Comparison of ENCODE assay signal across 22 cellular contexts in the genomic region with DNA sequence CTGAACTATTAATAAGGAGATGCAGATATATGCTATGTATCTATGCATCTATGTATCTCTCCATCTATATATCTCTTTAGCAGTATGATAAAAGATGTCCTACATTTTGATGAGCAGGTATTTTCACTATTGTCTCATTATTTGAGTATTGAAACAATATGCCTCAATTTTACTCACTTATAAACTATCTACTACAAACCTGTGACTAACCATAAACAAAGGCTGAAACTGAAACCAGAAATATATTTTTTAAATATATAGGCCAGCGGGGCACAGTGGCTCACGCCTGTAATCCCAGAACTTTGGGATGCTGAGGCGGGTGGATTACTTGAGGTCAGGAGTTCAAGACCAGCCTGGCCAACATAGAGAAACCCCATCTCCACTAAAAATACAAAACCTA. TPM values are rescaled to one million over a fixed set of nuclear protein-coding genes. Genes with fewer than 3 reads are reported as not detected.
DNase-seq lines count a peak whose midpoint lies in the region; ATAC-seq and TF ChIP-seq lines count a peak whose summit lies in the region.
"Had no signal": no experiment of that assay in that cellular context is flagged by ENCODE, and none has a peak within 500 bp of the region (broad histone marks: within the 10 kb centered on the region; RNA-seq: fewer than 3 reads in every experiment).

No MANE protein-coding gene starts in this region.

- CTCF ChIA-PET in WTC11 (lab: Charles Lee) = no interaction called here

- H3K4me1 Mint-ChIP-seq in activated CD4-positive, alpha-beta T cell treated with anti-CD3 and anti-CD28 coated beads, Interleukin-2, amount 10 ng/mL, durations not matched to agents 24 days and 14 days = peaks cover 15% of the 10 kb centered on the region
- H3K4me1 Mint-ChIP-seq in HFFc6 (ENCODE audit: low read depth) (peaks cover 68% of the 10 kb centered on the region), WTC11 (peaks cover 10% of the 10 kb centered on the region)
- peaks cover 8% of the 10 kb centered on the region for H3K4me1 Mint-ChIP-seq in activated naive CD8-positive, alpha-beta T cell treated with anti-CD3 and anti-CD28 coated beads for 36 hours

- H3K27ac ChIP-seq in neutrophil = peak overlapping the region; percentile 32
- H3K27ac ChIP-seq: RWPE1 had no signal

- no peak overlapping the region for H3K4me3 Mint-ChIP-seq in activated CD4-positive, alpha-beta T cell treated with anti-CD3 and anti-CD28 coated beads, Interleukin-2, amount 10 ng/mL, durations not matched to agents 24 days and 14 days
- H3K4me3 Mint-ChIP-seq in HFFc6 = no peak overlapping the region
- no peak overlapping the region for H3K4me3 Mint-ChIP-seq in WTC11
- H3K4me3 Mint-ChIP-seq in activated naive CD8-positive, alpha-beta T cell treated with anti-CD3 and anti-CD28 coated beads for 36 hours = no peak overlapping the region
- H3K4me3 Mint-ChIP-seq: CD14-positive monocyte, H9 had no signal

- ATAC-seq in WTC11 (no peak), GM21381 (IDR thresholded peaks at IDR 0.05; ENCODE audit: unreplicated experiment) (no peak), HG03025 (IDR thresholded peaks at IDR 0.05; ENCODE audit: low FRiP score, unreplicated experiment) (no peak)
- ATAC-seq: SK-N-SH treated with all-trans-retinoic acid at 6 μM for 48 hours had no signal

- H3K9me3 ChIP-seq in neutrophil = no peaks in the 10 kb centered on the region

- H3K27me3 Mint-ChIP-seq in activated CD4-positive, alpha-beta T cell treated with anti-CD3 and anti-CD28 coated beads, Interleukin-2, amount 10 ng/mL, durations not matched to agents 24 days and 14 days = no peaks in the 10 kb centered on the region
- peaks cover 1% of the 10 kb centered on the region; the same call in 1 of the 2 replicates for H3K27me3 Mint-ChIP-seq in HFFc6 (ENCODE audit: insufficient read depth)
- H3K27me3 Mint-ChIP-seq in WTC11 (ENCODE audit: low read depth) = no peaks in the 10 kb centered on the region
- H3K27me3 Mint-ChIP-seq in activated naive CD8-positive, alpha-beta T cell treated with anti-CD3 and anti-CD28 coated beads for 36 hours = no peaks in the 10 kb centered on the region

- no peaks in the 10 kb centered on the region for H3K27me3 ChIP-seq in neutrophil

- peaks cover 3% of the 10 kb centered on the region for H3K36me3 ChIP-seq in neutrophil

- TF ChIP-seq CTCF in HFFc6 (IDR thresholded peaks at IDR 0.05) (no peak), WTC11 (IDR thresholded peaks at IDR 0.05) (no peak), neutrophil (IDR thresholded peaks at IDR 0.05) (no peak)

- H3K36me3 Mint-ChIP-seq in activated CD4-positive, alpha-beta T cell treated with anti-CD3 and anti-CD28 coated beads, Interleukin-2, amount 10 ng/mL, durations not matched to agents 24 days and 14 days (ENCODE audit: low read depth) = peaks cover 19% of the 10 kb centered on the region
- H3K36me3 Mint-ChIP-seq in HFFc6 (ENCODE audit: low read depth) = peaks cover 9% of the 10 kb centered on the region
- H3K36me3 Mint-ChIP-seq in WTC11 = peaks cover 8% of the 10 kb centered on the region
- H3K36me3 Mint-ChIP-seq in activated naive CD8-positive, alpha-beta T cell treated with anti-CD3 and anti-CD28 coated beads for 36 hours = peaks cover 11% of the 10 kb centered on the region

- intact Hi-C loops in activated CD4-positive, alpha-beta T cell treated with anti-CD3 and anti-CD28 coated beads, Interleukin-2, amount 10 ng/mL, durations not matched to agents 24 days and 14 days (cut with micrococcal nuclease) = no loop called here

- no peak for DNase-seq in activated CD4-positive, alpha-beta T cell treated with anti-CD3 and anti-CD28 coated beads, Interleukin-2, amount 10 ng/mL, durations not matched to agents 24 days and 14 days
- no peak for DNase-seq in activated CD4-positive, alpha-beta T cell treated with anti-CD3 and anti-CD28 coated beads, Interleukin-2, amount 50 U/mL, for 4 hours
- DNase-seq in HFFc6 = no peak
- no peak for DNase-seq in WTC11 (ENCODE audit: low spot score)
- DNase-seq in activated naive CD8-positive, alpha-beta T cell treated with anti-CD3 and anti-CD28 coated beads for 36 hours = no peak
- DNase-seq: DMS53, GF-D8, H9, Kasumi-1, MM.1S, NCI-H1048, NCI-H1417 treated with DMSO at 0.1 percent for 48 hours, NCI-H187 treated with DMSO at 0.1 percent for 48 hours, NCI-H2107, NCI-H510A, SIG-M5 had no signal

- H3K4me3 ChIP-seq in neutrophil (ENCODE audit: low read depth in 1 of 2, low read length in 1 of 2) = no peak overlapping the region

- POLR2A ChIA-PET in WTC11 (lab: Charles Lee) = no interaction called here

- H3K27ac Mint-ChIP-seq in activated CD4-positive, alpha-beta T cell treated with anti-CD3 and anti-CD28 coated beads, Interleukin-2, amount 10 ng/mL, durations not matched to agents 24 days and 14 days = peak overlapping the region; percentile 24
- 0 out of 2 replicates have a peak overlapping the region, but pooled peaks have one; percentile 24 for H3K27ac Mint-ChIP-seq in HFFc6
- H3K27ac Mint-ChIP-seq in WTC11 = peak overlapping the region; percentile 54; the same call in 1 of the 2 replicates
- H3K27ac Mint-ChIP-seq in activated naive CD8-positive, alpha-beta T cell treated with anti-CD3 and anti-CD28 coated beads for 36 hours = no peak overlapping the region
- H3K27ac Mint-ChIP-seq: H9 had no signal

- H3K4me1 ChIP-seq in neutrophil (ENCODE audit: control insufficient read depth in 1 of 2, insufficient read depth in 1 of 2, low read depth in 1 of 2, low read length in 1 of 2) = peaks cover 22 to 43% of the 10 kb centered on the region in 2 experiments

- no peaks in the 10 kb centered on the region for H3K9me3 Mint-ChIP-seq in activated CD4-positive, alpha-beta T cell treated with anti-CD3 and anti-CD28 coated beads, Interleukin-2, amount 10 ng/mL, durations not matched to agents 24 days and 14 days
- H3K9me3 Mint-ChIP-seq in HFFc6 (no peaks in the 10 kb centered on the region), WTC11 (no peaks in the 10 kb centered on the region)
- H3K9me3 Mint-ChIP-seq in activated naive CD8-positive, alpha-beta T cell treated with anti-CD3 and anti-CD28 coated beads for 36 hours = no peaks in the 10 kb centered on the region
- H3K9me3 Mint-ChIP-seq: CD14-positive monocyte, H9 had no signal

TF ChIP-seq in WTC11, 78 proteins besides CTCF, POLR2A, EP300 and RAD21 (continues in another document):
- TF ChIP-seq CDX4 (CRISPR knock-in tag; IDR thresholded peaks at IDR 0.05; ENCODE audit: borderline replicate concordance) (no peak), ZNF396 (CRISPR knock-in tag; IDR thresholded peaks at IDR 0.05; ENCODE audit: borderline replicate concordance) (no peak), MYBL2 (CRISPR knock-in tag; IDR thresholded peaks at IDR 0.05) (no peak), ZNF416 (CRISPR knock-in tag; IDR thresholded peaks at IDR 0.05) (no peak), ZNF138 (CRISPR knock-in tag; conservative IDR thresholded peaks at IDR 0.05) (no peak), E2F5 (CRISPR knock-in tag; IDR thresholded peaks at IDR 0.05) (no peak), NR1H2 (CRISPR knock-in tag; IDR thresholded peaks at IDR 0.05) (no peak), SOX15 (CRISPR knock-in tag; IDR thresholded peaks at IDR 0.05) (no peak)
- TF ChIP-seq, protein P1, sequence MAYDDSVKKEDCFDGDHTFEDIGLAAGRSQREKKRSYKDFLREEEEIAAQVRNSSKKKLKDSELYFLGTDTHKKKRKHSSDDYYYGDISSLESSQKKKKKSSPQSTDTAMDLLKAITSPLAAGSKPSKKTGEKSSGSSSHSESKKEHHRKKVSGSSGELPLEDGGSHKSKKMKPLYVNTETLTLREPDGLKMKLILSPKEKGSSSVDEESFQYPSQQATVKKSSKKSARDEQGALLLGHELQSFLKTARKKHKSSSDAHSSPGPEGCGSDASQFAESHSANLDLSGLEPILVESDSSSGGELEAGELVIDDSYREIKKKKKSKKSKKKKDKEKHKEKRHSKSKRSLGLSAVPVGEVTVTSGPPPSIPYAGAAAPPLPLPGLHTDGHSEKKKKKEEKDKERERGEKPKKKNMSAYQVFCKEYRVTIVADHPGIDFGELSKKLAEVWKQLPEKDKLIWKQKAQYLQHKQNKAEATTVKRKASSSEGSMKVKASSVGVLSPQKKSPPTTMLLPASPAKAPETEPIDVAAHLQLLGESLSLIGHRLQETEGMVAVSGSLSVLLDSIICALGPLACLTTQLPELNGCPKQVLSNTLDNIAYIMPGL (CRISPR knock-in tag; IDR thresholded peaks at IDR 0.05) = no peak
- TF ChIP-seq, protein P2, sequence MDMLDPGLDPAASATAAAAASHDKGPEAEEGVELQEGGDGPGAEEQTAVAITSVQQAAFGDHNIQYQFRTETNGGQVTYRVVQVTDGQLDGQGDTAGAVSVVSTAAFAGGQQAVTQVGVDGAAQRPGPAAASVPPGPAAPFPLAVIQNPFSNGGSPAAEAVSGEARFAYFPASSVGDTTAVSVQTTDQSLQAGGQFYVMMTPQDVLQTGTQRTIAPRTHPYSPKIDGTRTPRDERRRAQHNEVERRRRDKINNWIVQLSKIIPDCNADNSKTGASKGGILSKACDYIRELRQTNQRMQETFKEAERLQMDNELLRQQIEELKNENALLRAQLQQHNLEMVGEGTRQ (CRISPR knock-in tag; IDR thresholded peaks at IDR 0.05) = no peak

RNA-seq across cellular contexts. Expression of gene EIF4G3, which starts 22.0 kb away (rescaled TPM):
- total RNA-seq in activated CD4-positive, alpha-beta T cell treated with anti-CD3 and anti-CD28 coated beads, Interleukin-2, amount 10 ng/mL, durations not matched to agents 24 days and 14 days = 64.0 and 66.8 TPM in 2 replicates
- 10 to 100 TPM; 79.5 to 88.6 (median 82.0) TPM for total RNA-seq in HFFc6 (2021; fragmentation: NEBNext Ultra II Directional; extraction: Animal tissue kit (Norgen Biotek cat#: 25700))
- total RNA-seq in WTC11 (2021) = 76.7 to 78.8 TPM (median 77.7 TPM) in 3 replicates
- total RNA-seq in activated naive CD8-positive, alpha-beta T cell treated with anti-CD3 and anti-CD28 coated beads for 36 hours = 10 to 100 TPM; 51.1 to 55.9 TPM
